ENCODE assay signal across 8 cellular contexts in genomic region chr3:195624603-195625568, GRCh38. TPM values are rescaled to one million over a fixed set of nuclear protein-coding genes. Genes with fewer than 3 reads are reported as not detected.
A peak's percentile ranks its signal among the peaks of the same experiment; 100 is the strongest.
DNase-seq lines count a peak whose midpoint lies in the region; ATAC-seq, FAIRE-seq and TF ChIP-seq lines count a peak whose summit lies in the region.
"Not testable (repeated sequence)": the region's sequence is repeated elsewhere in the genome, so short reads cannot be mapped to it uniquely, and the experiment has no call there.

No MANE protein-coding gene starts in this region.

- H3K4me3 ChIP-seq in astrocyte (ENCODE audit: insufficient read depth, low read depth, low read length) = not testable (repeated sequence)
- H3K4me3 ChIP-seq in gastrocnemius medialis = peak overlapping the region in 3 of 4 donors; percentile 24 to 37 (median 29)

- DNase-seq in GM12892 (ENCODE audit: insufficient read length); T-helper 2 cell treated with Interferon-gamma antibody and Interleukin-4, amounts not matched to agents 5 μg/mL and 100 μg/mL, for 36 hours (ENCODE audit: low spot score); astrocyte (ENCODE audit: low read depth); gastrocnemius medialis: not testable (repeated sequence)
- peak in 1 of 3 donors; percentile 13 for DNase-seq in immature natural killer cell

- not testable (repeated sequence) for H3K4me1 ChIP-seq in astrocyte (ENCODE audit: insufficient read depth, low read length); gastrocnemius medialis

- not testable (repeated sequence) for H3K9me3 ChIP-seq in astrocyte (ENCODE audit: insufficient read depth, low read depth, low read length); gastrocnemius medialis

- peak; percentile 91 for FAIRE-seq in GM12892 (lab: Jason Lieb, UNC)
- not testable (repeated sequence) for FAIRE-seq in astrocyte (lab: Jason Lieb, UNC)

- H3K27ac ChIP-seq in astrocyte (ENCODE audit: low read depth, low read length); gastrocnemius medialis: not testable (repeated sequence)

- not testable (repeated sequence) for H3K27me3 Mint-ChIP-seq in T-helper 2 cell treated with Interferon-gamma antibody and Interleukin-4, amounts not matched to agents 5 μg/mL and 100 μg/mL, for 36 hours (ENCODE audit: low read depth); astrocyte (ENCODE audit: low read depth, unreplicated experiment); immature natural killer cell (ENCODE audit: low read depth in 3 of 3)

- peaks cover 18% of the 10 kb centered on the region for H3K4me1 Mint-ChIP-seq in T-helper 2 cell treated with Interferon-gamma antibody and Interleukin-4, amounts not matched to agents 5 μg/mL and 100 μg/mL, for 36 hours (ENCODE audit: low read depth)
- H3K4me1 Mint-ChIP-seq in astrocyte (ENCODE audit: low read depth, unreplicated experiment); immature natural killer cell: not testable (repeated sequence)

- not testable (repeated sequence) for H3K9ac ChIP-seq in astrocyte (ENCODE audit: low read length)

- not testable (repeated sequence) for H4K20me1 ChIP-seq in astrocyte (ENCODE audit: insufficient read depth, low read length)

- not testable (repeated sequence) for H3K9me3 Mint-ChIP-seq in T-helper 2 cell treated with Interferon-gamma antibody and Interleukin-4, amounts not matched to agents 5 μg/mL and 100 μg/mL, for 36 hours; astrocyte (ENCODE audit: unreplicated experiment); immature natural killer cell

- in situ Hi-C loops in gastrocnemius medialis (cut with MboI; ENCODE audit: low sequenced_read_pairs in 4 of 4) = loop anchor here in 2 of 4 donors (5.0 to 25.0 kb wide), 2 partner anchors 92 to 212 kb away; no protein-coding TSS in a partner anchor

- TF ChIP-seq CTCF in astrocyte (IDR thresholded peaks at IDR 0.05; ENCODE audit: insufficient read depth, low read depth, low read length); gastrocnemius medialis (IDR thresholded peaks at IDR 0.05 in 4 of 5, conservative IDR thresholded peaks at IDR 0.05 in 1 of 5): not testable (repeated sequence)

- peak overlapping the region; percentile 73 for H3K27ac Mint-ChIP-seq in T-helper 2 cell treated with Interferon-gamma antibody and Interleukin-4, amounts not matched to agents 5 μg/mL and 100 μg/mL, for 36 hours
- not testable (repeated sequence) for H3K27ac Mint-ChIP-seq in astrocyte (ENCODE audit: unreplicated experiment); immature natural killer cell

- H2AFZ ChIP-seq in astrocyte (ENCODE audit: low read depth, low read length) = not testable (repeated sequence)

- H3K27me3 ChIP-seq in astrocyte (ENCODE audit: insufficient read depth, low read length); gastrocnemius medialis: not testable (repeated sequence)

- intact Hi-C loops in gastrocnemius medialis (cut with DNase I; ENCODE audit: low total_unique reads) = not testable (repeated sequence)

- not testable (repeated sequence) for H3K79me2 ChIP-seq in astrocyte (ENCODE audit: insufficient read depth, low read length)

- peak; percentile 63 for ATAC-seq in GM19468 (IDR thresholded peaks at IDR 0.05; ENCODE audit: extremely low read depth, unreplicated experiment)
- ATAC-seq in HG02763 (IDR thresholded peaks at IDR 0.05; ENCODE audit: unreplicated experiment) = peak; percentile 78
- ATAC-seq in HG03457 (IDR thresholded peaks at IDR 0.05; ENCODE audit: unreplicated experiment) = peak; percentile 66
- peak; percentile 64 to 87 for ATAC-seq in gastrocnemius medialis

- H3K36me3 ChIP-seq in astrocyte (ENCODE audit: insufficient read depth, low read length); gastrocnemius medialis: not testable (repeated sequence)

- H3K36me3 Mint-ChIP-seq in T-helper 2 cell treated with Interferon-gamma antibody and Interleukin-4, amounts not matched to agents 5 μg/mL and 100 μg/mL, for 36 hours (ENCODE audit: low read depth); astrocyte (ENCODE audit: low read depth, unreplicated experiment); immature natural killer cell: not testable (repeated sequence)

- H3K4me2 ChIP-seq in astrocyte (ENCODE audit: low read length) = not testable (repeated sequence)

- TF ChIP-seq POLR2A in GM12892 (IDR thresholded peaks at IDR 0.05; ENCODE audit: low read depth, low read length); gastrocnemius medialis (IDR thresholded peaks at IDR 0.05): not testable (repeated sequence)

- peak overlapping the region; percentile 74 for H3K4me3 Mint-ChIP-seq in T-helper 2 cell treated with Interferon-gamma antibody and Interleukin-4, amounts not matched to agents 5 μg/mL and 100 μg/mL, for 36 hours
- H3K4me3 Mint-ChIP-seq in astrocyte (ENCODE audit: unreplicated experiment) = peak overlapping the region; percentile 57
- H3K4me3 Mint-ChIP-seq in immature natural killer cell = peak overlapping the region; percentile 35 to 54 (median 40)

RNA-seq across cellular contexts. Expression of gene APOD, which starts 41.1 kb away (rescaled TPM):
- polyA plus RNA-seq in GM12892 (2012; ENCODE audit: missing spikeins) = 0.40 TPM
- total RNA-seq in astrocyte (0.70 TPM in 1 of 2 replicates, not detected in the other), gastrocnemius medialis (100 to 1,000 TPM; 602 to 801 (median 626) TPM)
- polyA plus RNA-seq in immature natural killer cell = not detected

Comparison
In these comparisons a context has a peak if more than half of its experiments do, and no peak if none do; other contexts are left out.
1. RNA of gene APOD, which starts 41.1 kb away (total RNA-seq): 602 to 801 TPM in gastrocnemius medialis; 0.70 TPM in astrocyte; every median in the first group is over 100 times any median in the second.
2. Peak in every context shown above with its lines, with median percentiles within 50 percentile points of each other: ATAC-seq and H3K4me3 Mint-ChIP-seq.